12 cellular contexts compared by ENCODE assay signal in genomic region chr4:4673070-4673469, GRCh38.
DNase-seq lines count a peak whose midpoint lies in the region; ATAC-seq, FAIRE-seq and TF ChIP-seq lines count a peak whose summit lies in the region.
"Had no signal": no experiment of that assay in that cellular context is flagged by ENCODE, and none has a peak within 500 bp of the region (broad histone marks: within the 10 kb centered on the region; RNA-seq: fewer than 3 reads in every experiment).

No MANE protein-coding gene starts in this region.

- no peaks in the 10 kb centered on the region for H3K27me3 ChIP-seq in fibroblast of lung (ENCODE audit: control insufficient read depth, insufficient read depth, low read length)

- peak; percentile 9 for DNase-seq in stimulated activated CD4-positive, alpha-beta T cell treated with anti-CD3 and anti-CD28 coated beads, Interleukin-15, amount 100 ng/mL, for 24 hours
- DNase-seq in stimulated activated CD4-positive, alpha-beta T cell treated with anti-CD3 and anti-CD28 coated beads, Interleukin-4, amount 100 ng/mL, for 1 hour: no peak
- peak; percentile 3 for DNase-seq in OCI-LY7 (ENCODE audit: low spot score)
- peak; percentile 51 to 56 for DNase-seq in fibroblast of lung (ENCODE audit: low read depth in 2 of 2)
- no peak for DNase-seq in D721Med (ENCODE audit: insufficient read length, low spot score)
- no peak for DNase-seq in stimulated activated naive CD4-positive, alpha-beta T cell (lab: John Stamatoyannopoulos, UW)
- no peak for DNase-seq in NCI-H128 (lab: John Stamatoyannopoulos, UW; ENCODE audit: unreplicated experiment)
- DNase-seq: CD4-positive, CD25-positive, alpha-beta regulatory T cell; immature natural killer cell; NCI-H446 treated with DMSO at 0.1 percent for 48 hours had no signal

- TF ChIP-seq CTCF in OCI-LY7 (conservative IDR thresholded peaks at IDR 0.05; ENCODE audit: low read length) (no peak), fibroblast of lung (conservative IDR thresholded peaks at IDR 0.05 in 1 of 2, IDR thresholded peaks at IDR 0.05 in 1 of 2; ENCODE audit: low read depth in 1 of 2, low read length in 2 of 2) (no peak), D721Med (IDR thresholded peaks at IDR 0.05; ENCODE audit: insufficient read depth, missing control alignments) (no peak)

- no peaks in the 10 kb centered on the region for H3K4me1 ChIP-seq in OCI-LY7 (ENCODE audit: insufficient read depth, low read length, poor library complexity, severe bottlenecking)
- H3K4me1 ChIP-seq in fibroblast of lung (ENCODE audit: control insufficient read depth, extremely low read depth, insufficient read depth, low read length): peaks cover 5% of the 10 kb centered on the region
- H3K4me1 ChIP-seq: parathyroid adenoma had no signal

- FAIRE-seq in D721Med (lab: Jason Lieb, UNC): no peak

- CTCF ChIA-PET in OCI-LY7 (lab: Charles Lee; ENCODE audit: unreplicated experiment): no interaction called here

- H3K9me3 ChIP-seq in OCI-LY7 (ENCODE audit: low read length): no peaks in the 10 kb centered on the region
- no peaks in the 10 kb centered on the region for H3K9me3 ChIP-seq in fibroblast of lung (ENCODE audit: control insufficient read depth, insufficient read depth, low read depth, low read length)

- H3K27ac ChIP-seq in OCI-LY7 (ENCODE audit: low read depth, low read length, poor library complexity, severe bottlenecking): no peak overlapping the region
- no peak overlapping the region for H3K27ac ChIP-seq in fibroblast of lung (ENCODE audit: insufficient read depth, low read length)
- H3K27ac ChIP-seq: parathyroid adenoma had no signal

- H2AFZ ChIP-seq in OCI-LY7 (ENCODE audit: low read length) (no peak overlapping the region), fibroblast of lung (ENCODE audit: low read length) (no peak overlapping the region)
- H2AFZ ChIP-seq: parathyroid adenoma had no signal

- intact Hi-C loops in OCI-LY7 (cut with micrococcal nuclease; ENCODE audit: unreplicated experiment): no loop called here

- no peak overlapping the region for H3K4me3 ChIP-seq in OCI-LY7 (ENCODE audit: low read depth, low read length, poor library complexity, severe bottlenecking)
- H3K4me3 ChIP-seq in fibroblast of lung (replicated peaks in 1 of 4; ENCODE audit: control extremely low read depth in 1 of 4, insufficient read depth in 1 of 4, low read depth in 3 of 4, low read length in 4 of 4): no peak overlapping the region

- H3K36me3 ChIP-seq in OCI-LY7 (ENCODE audit: insufficient read depth, low read length): no peaks in the 10 kb centered on the region
- H3K36me3 ChIP-seq in fibroblast of lung (ENCODE audit: control insufficient read depth, insufficient read depth, low read length): no peaks in the 10 kb centered on the region

- H3K4me2 ChIP-seq in OCI-LY7 (ENCODE audit: low read length) (no peak overlapping the region), fibroblast of lung (ENCODE audit: extremely low read depth, insufficient read depth, low read length) (no peak overlapping the region)

- ATAC-seq in HG03439 (IDR thresholded peaks at IDR 0.05; ENCODE audit: unreplicated experiment): no peak

- H3K9me2 ChIP-seq in OCI-LY7 (ENCODE audit: insufficient read depth, low read length): no peaks in the 10 kb centered on the region

- POLR2A ChIA-PET in OCI-LY7 (lab: Charles Lee): no interaction called here

- H4K20me1 ChIP-seq in OCI-LY7 (ENCODE audit: insufficient read depth, low read length): no peaks in the 10 kb centered on the region
- no peaks in the 10 kb centered on the region for H4K20me1 ChIP-seq in fibroblast of lung (ENCODE audit: control insufficient read depth, extremely low read depth, insufficient read depth, low read length)

- H3K9ac ChIP-seq in fibroblast of lung (ENCODE audit: insufficient read depth, low read length): no peak overlapping the region
- H3K9ac ChIP-seq: parathyroid adenoma had no signal

- no peaks in the 10 kb centered on the region for H3K79me2 ChIP-seq in OCI-LY7 (ENCODE audit: insufficient read depth, low read depth, low read length)
- H3K79me2 ChIP-seq in fibroblast of lung (ENCODE audit: control insufficient read depth, insufficient read depth, low read length): no peaks in the 10 kb centered on the region
- H3K79me2 ChIP-seq: parathyroid adenoma had no signal

- no TSS peak for BruUV-seq in OCI-LY7 (replicated peaks; lab: Mats Ljungman, UMichigan)

Comparison
In these comparisons a context has a peak if more than half of its experiments do, and no peak if none do; other contexts are left out.
1. DNase-seq: peak in stimulated activated CD4-positive, alpha-beta T cell treated with anti-CD3 and anti-CD28 coated beads, Interleukin-15, amount 100 ng/mL, for 24 hours (single experiment), OCI-LY7 (single experiment) and fibroblast of lung (2 of 2); none in stimulated activated CD4-positive, alpha-beta T cell treated with anti-CD3 and anti-CD28 coated beads, Interleukin-4, amount 100 ng/mL, for 1 hour (single experiment), D721Med (single experiment), stimulated activated naive CD4-positive, alpha-beta T cell (0 of 6) and NCI-H128 (single experiment).